20 cellular contexts compared by ENCODE assay signal in the genomic region with DNA sequence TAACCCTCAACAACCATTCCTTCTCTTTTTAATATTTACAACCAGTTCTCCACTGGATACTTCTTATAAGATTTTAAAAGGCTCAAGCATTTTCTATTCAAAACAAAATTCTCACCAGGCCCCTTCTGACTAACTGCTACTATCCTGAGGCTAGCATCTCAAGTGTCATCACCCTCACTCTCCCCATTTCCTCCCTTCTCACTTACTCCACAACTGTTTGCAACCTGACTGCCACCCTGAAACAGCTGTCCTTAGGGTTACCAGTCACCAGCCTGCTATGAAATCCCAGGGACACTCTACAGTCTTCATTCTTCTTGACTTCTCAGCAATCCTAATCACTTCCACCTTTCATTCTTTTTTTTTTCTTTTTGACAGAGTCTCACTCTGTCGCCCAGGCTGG.
DNase-seq lines count a peak whose midpoint lies in the region; ATAC-seq and TF ChIP-seq lines count a peak whose summit lies in the region.
"Had no signal": no experiment of that assay in that cellular context is flagged by ENCODE, and none has a peak within 500 bp of the region (broad histone marks: within the 10 kb centered on the region; RNA-seq: fewer than 3 reads in every experiment).

No MANE protein-coding gene starts in this region.

- H3K36me3 Mint-ChIP-seq in glutamatergic neuron (ENCODE audit: unreplicated experiment), result no peaks in the 10 kb centered on the region
- H3K36me3 Mint-ChIP-seq in effector memory CD8-positive, alpha-beta T cell (ENCODE audit: insufficient read depth), result no peaks in the 10 kb centered on the region
- H3K36me3 Mint-ChIP-seq: CD8-positive, alpha-beta T cell had no signal

- H3K36me3 ChIP-seq in PC-9 (ENCODE audit: low read depth), result no peaks in the 10 kb centered on the region
- no peaks in the 10 kb centered on the region for H3K36me3 ChIP-seq in gastrocnemius medialis
- no peaks in the 10 kb centered on the region for H3K36me3 ChIP-seq in OCI-LY7 (ENCODE audit: insufficient read depth, low read length)
- H3K36me3 ChIP-seq: BLaER1, Peyer's patch had no signal

- no TSS peak for BruUV-seq in PC-9 (replicated peaks; lab: Mats Ljungman, UMichigan)
- BruUV-seq in OCI-LY7 (replicated peaks; lab: Mats Ljungman, UMichigan), result no TSS peak

- POLR2A ChIA-PET in PC-9 (lab: Charles Lee; ENCODE audit: unreplicated experiment), result no interaction called here
- POLR2A ChIA-PET in OCI-LY7 (lab: Charles Lee), result no interaction called here

- no peaks in the 10 kb centered on the region for H3K9me3 ChIP-seq in PC-9 (ENCODE audit: insufficient read depth, low read depth)
- H3K9me3 ChIP-seq in gastrocnemius medialis, result no peaks in the 10 kb centered on the region
- no peaks in the 10 kb centered on the region for H3K9me3 ChIP-seq in OCI-LY7 (ENCODE audit: low read length)
- H3K9me3 ChIP-seq: BLaER1, Peyer's patch had no signal

- no peaks in the 10 kb centered on the region for H3K9me2 ChIP-seq in PC-9 (ENCODE audit: insufficient read depth)
- H3K9me2 ChIP-seq in OCI-LY7 (ENCODE audit: insufficient read depth, low read length), result no peaks in the 10 kb centered on the region

- H3K27ac Mint-ChIP-seq in glutamatergic neuron (ENCODE audit: unreplicated experiment), result peak overlapping the region; percentile 75
- H3K27ac Mint-ChIP-seq in effector memory CD8-positive, alpha-beta T cell, result no peak overlapping the region
- H3K27ac Mint-ChIP-seq: CD8-positive, alpha-beta T cell; GM23338 had no signal

- H2AFZ ChIP-seq in PC-9 (no peak overlapping the region), OCI-LY7 (ENCODE audit: low read length) (no peak overlapping the region)
- H2AFZ ChIP-seq: GM23338 had no signal

- in situ Hi-C loops in gastrocnemius medialis (cut with MboI; ENCODE audit: low sequenced_read_pairs in 4 of 4), result no loop called here

- H3K4me2 ChIP-seq in PC-9 (no peak overlapping the region), OCI-LY7 (ENCODE audit: low read length) (no peak overlapping the region)
- H3K4me2 ChIP-seq: BLaER1, GM23338 had no signal

- H3K4me3 ChIP-seq in PC-9 (no peak overlapping the region), gastrocnemius medialis (no peak overlapping the region), OCI-LY7 (ENCODE audit: low read depth, low read length, poor library complexity, severe bottlenecking) (no peak overlapping the region)
- H3K4me3 ChIP-seq: BLaER1, GM23338, Peyer's patch had no signal

- no peaks in the 10 kb centered on the region for H3K79me2 ChIP-seq in PC-9 (ENCODE audit: low read depth)
- H3K79me2 ChIP-seq in OCI-LY7 (ENCODE audit: insufficient read depth, low read depth, low read length), result no peaks in the 10 kb centered on the region

- H4K20me1 ChIP-seq in PC-9 (ENCODE audit: insufficient read depth), result no peaks in the 10 kb centered on the region
- H4K20me1 ChIP-seq in OCI-LY7 (ENCODE audit: insufficient read depth, low read length), result no peaks in the 10 kb centered on the region
- H4K20me1 ChIP-seq: BLaER1 had no signal

- H3K4me1 ChIP-seq in PC-9 (replicated peaks; ENCODE audit: insufficient read depth) (peaks cover 42% of the 10 kb centered on the region), gastrocnemius medialis (peaks cover 0 to 19% of the 10 kb centered on the region in 2 donors), OCI-LY7 (ENCODE audit: insufficient read depth, low read length, poor library complexity, severe bottlenecking) (peaks cover 7% of the 10 kb centered on the region)
- H3K4me1 ChIP-seq: BLaER1 had no signal

- no peak for TF ChIP-seq CTCF in PC-9 (conservative IDR thresholded peaks at IDR 0.05)
- TF ChIP-seq CTCF in glutamatergic neuron (IDR thresholded peaks at IDR 0.05; ENCODE audit: partially characterized antibody, unreplicated experiment), result no peak
- TF ChIP-seq CTCF in gastrocnemius medialis (IDR thresholded peaks at IDR 0.05 in 4 of 5, conservative IDR thresholded peaks at IDR 0.05 in 1 of 5), result no peak
- no peak for TF ChIP-seq CTCF in OCI-LY7 (conservative IDR thresholded peaks at IDR 0.05; ENCODE audit: low read length)

- ATAC-seq in gastrocnemius medialis, result peak; percentile 58 to 80
- no peak for ATAC-seq in GM18858 (IDR thresholded peaks at IDR 0.05; ENCODE audit: unreplicated experiment)
- ATAC-seq in effector memory CD8-positive, alpha-beta T cell (replicated peaks), result no peak
- ATAC-seq: CD8-positive, alpha-beta T cell; GM23338; HCT116; Right ventricle myocardium inferior had no signal

- no peak overlapping the region for H3K4me3 Mint-ChIP-seq in glutamatergic neuron (ENCODE audit: unreplicated experiment)
- no peak overlapping the region for H3K4me3 Mint-ChIP-seq in effector memory CD8-positive, alpha-beta T cell
- H3K4me3 Mint-ChIP-seq: CD8-positive, alpha-beta T cell; GM23338 had no signal

- peaks cover 40% of the 10 kb centered on the region for H3K4me1 Mint-ChIP-seq in glutamatergic neuron (ENCODE audit: low read depth, unreplicated experiment)
- H3K4me1 Mint-ChIP-seq in effector memory CD8-positive, alpha-beta T cell (ENCODE audit: low read depth in 2 of 2), result no peaks in the 10 kb centered on the region

- no peak for TF ChIP-seq POLR2A in gastrocnemius medialis (IDR thresholded peaks at IDR 0.05)

- H3K27me3 Mint-ChIP-seq in glutamatergic neuron (ENCODE audit: unreplicated experiment), result peaks cover 2% of the 10 kb centered on the region
- peaks cover 7 to 10% of the 10 kb centered on the region in 2 donors for H3K27me3 Mint-ChIP-seq in effector memory CD8-positive, alpha-beta T cell

- CTCF ChIA-PET in PC-9 (lab: Charles Lee) (no interaction called here), OCI-LY7 (lab: Charles Lee; ENCODE audit: unreplicated experiment) (no interaction called here)

- H3K27me3 ChIP-seq in PC-9 (ENCODE audit: insufficient read depth, low read depth), result no peaks in the 10 kb centered on the region
- H3K27me3 ChIP-seq in gastrocnemius medialis, result no peaks in the 10 kb centered on the region
- H3K27me3 ChIP-seq: BLaER1, Peyer's patch had no signal

- DNase-seq in EH (ENCODE audit: low read depth) (peak; percentile 30), PC-9 (no peak), glutamatergic neuron (no peak), gastrocnemius medialis (no peak), OCI-LY7 (ENCODE audit: low spot score) (no peak), SKM-1 treated with dmso at 0.1 percent for 144 hours (lab: John Stamatoyannopoulos, UW; ENCODE audit: unreplicated experiment) (no peak)
- no peak for DNase-seq in effector memory CD8-positive, alpha-beta T cell
- DNase-seq: CD8-positive, alpha-beta T cell; DMS79; KG1; NCI-H1048; NCI-H1436 treated with DMSO at 0.1 percent for 48 hours; NCI-H2029 treated with DMSO at 0.1 percent for 48 hours; NCI-H510A treated with DMSO at 0.1 percent for 48 hours; Peyer's patch had no signal

- peaks cover 9% of the 10 kb centered on the region for H3F3A ChIP-seq in PC-9 (ENCODE audit: insufficient read depth, low read depth)

- H3K27ac ChIP-seq in PC-9 (peak overlapping the region; percentile 2; the same call in 1 of the 2 replicates), gastrocnemius medialis (peak overlapping the region in 1 of 4 donors; percentile 62), OCI-LY7 (ENCODE audit: low read depth, low read length, poor library complexity, severe bottlenecking) (no peak overlapping the region)
- H3K27ac ChIP-seq: BLaER1, Peyer's patch had no signal

- peaks cover 16% of the 10 kb centered on the region for H3K9me3 Mint-ChIP-seq in glutamatergic neuron (ENCODE audit: unreplicated experiment)
- no peaks in the 10 kb centered on the region for H3K9me3 Mint-ChIP-seq in effector memory CD8-positive, alpha-beta T cell
- H3K9me3 Mint-ChIP-seq: CD8-positive, alpha-beta T cell; GM23338 had no signal

- intact Hi-C loops in PC-9 (cut with micrococcal nuclease; ENCODE audit: unreplicated experiment) (no loop called here), gastrocnemius medialis (cut with DNase I; ENCODE audit: low total_unique reads) (no loop called here), OCI-LY7 (cut with micrococcal nuclease; ENCODE audit: unreplicated experiment) (no loop called here)

Comparison
In these comparisons a context has a peak if more than half of its experiments do, and no peak if none do; other contexts are left out.
1. ATAC-seq: peak in gastrocnemius medialis (2 of 2); none in GM18858 (single experiment) and effector memory CD8-positive, alpha-beta T cell (single experiment).